17 cellular contexts compared by ENCODE assay signal in genomic region chr9:138008081-138008841, GRCh38.
DNase-seq lines count a peak whose midpoint lies in the region; ATAC-seq and TF ChIP-seq lines count a peak whose summit lies in the region.
"Had no signal": no experiment of that assay in that cellular context is flagged by ENCODE, and none has a peak within 500 bp of the region (broad histone marks: within the 10 kb centered on the region; RNA-seq: fewer than 3 reads in every experiment).

No MANE protein-coding gene starts in this region.

- peak overlapping the region; percentile 16 for H4K91ac ChIP-seq in mesenchymal stem cell (ENCODE audit: low read length)

- no peaks in the 10 kb centered on the region for H3K79me1 ChIP-seq in mesenchymal stem cell (replicated peaks; ENCODE audit: low read length, poor library complexity, severe bottlenecking)

- H3K23ac ChIP-seq in mesenchymal stem cell (ENCODE audit: low read length in 2 of 2), result no peak overlapping the region

- H3K36me3 ChIP-seq in mesenchymal stem cell (ENCODE audit: control insufficient read depth in 1 of 2, insufficient read depth in 2 of 2, low read depth in 1 of 2, low read length in 2 of 2), result no peaks in the 10 kb centered on the region
- H3K36me3 ChIP-seq: adrenal gland, neutrophil had no signal

- H3K18ac ChIP-seq in mesenchymal stem cell (ENCODE audit: low read depth in 1 of 2, low read length in 2 of 2), result no peak overlapping the region

- H3K27ac ChIP-seq in mesenchymal stem cell (ENCODE audit: low read length, poor library complexity, severe bottlenecking) (no peak overlapping the region), RWPE1 (no peak overlapping the region)
- H3K27ac ChIP-seq: adrenal gland, neutrophil had no signal

- no peak overlapping the region for H3K27ac Mint-ChIP-seq in activated B cell treated with CpG ODN at 0.5 μM for 24 hours

- no peaks in the 10 kb centered on the region for H3K9me3 ChIP-seq in mesenchymal stem cell (ENCODE audit: control insufficient read depth, low read length)
- H3K9me3 ChIP-seq: adrenal gland, neutrophil had no signal

- POLR2A ChIA-PET in activated B cell treated with CpG ODN at 0.5 μM for 24 hours (lab: Charles Lee), result no interaction called here
- POLR2A ChIA-PET in RWPE1 (lab: Yijun Ruan, JAX; ENCODE audit: low non-redundant PET), result no interaction called here

- H2AFZ ChIP-seq in mesenchymal stem cell (ENCODE audit: low read depth, low read length), result no peak overlapping the region

- no peak overlapping the region for H4K8ac ChIP-seq in mesenchymal stem cell (ENCODE audit: low read length)

- no peak overlapping the region for H2BK5ac ChIP-seq in mesenchymal stem cell (ENCODE audit: low read depth, low read length, poor library complexity, severe bottlenecking)

- no peak overlapping the region for H3K14ac ChIP-seq in mesenchymal stem cell (ENCODE audit: low read length in 2 of 2)

- ATAC-seq in activated B cell treated with CpG ODN at 0.5 μM for 24 hours (ENCODE audit: low read depth), result no peak
- no peak for ATAC-seq in HG03442 (IDR thresholded peaks at IDR 0.05; ENCODE audit: unreplicated experiment)
- ATAC-seq in GM18520 (IDR thresholded peaks at IDR 0.05; ENCODE audit: unreplicated experiment), result no peak

- 79% methylated on average over 14 of the region's 14 CpGs for WGBS in mesenchymal stem cell

- H2BK12ac ChIP-seq in mesenchymal stem cell (ENCODE audit: low read length in 2 of 2), result no peak overlapping the region

- no peak overlapping the region for H3K4me2 ChIP-seq in mesenchymal stem cell (ENCODE audit: low read length, poor library complexity, severe bottlenecking)

- intact Hi-C loops in activated B cell treated with CpG ODN at 0.5 μM for 24 hours (cut with micrococcal nuclease), result no loop called here

- DNase-seq in A172 (ENCODE audit: low spot score), result peak; percentile 55
- DNase-seq in EL, result peak; percentile 31
- peak; percentile 12 for DNase-seq in activated B cell treated with CpG ODN at 0.5 μM for 24 hours
- no peak for DNase-seq in mesenchymal stem cell
- DNase-seq in RWPE1 (ENCODE audit: low spot score), result no peak
- no peak for DNase-seq in NCI-H2196 treated with DMSO at 0.1 percent for 48 hours (lab: John Stamatoyannopoulos, UW; ENCODE audit: unreplicated experiment)
- DNase-seq: effector memory CD4-positive, alpha-beta T cell; GDM1; NCI-H1048; NCI-H2107; NCI-H526; retina; SW 1271 had no signal

- CTCF ChIA-PET in activated B cell treated with CpG ODN at 0.5 μM for 24 hours (lab: Charles Lee), result no interaction called here
- CTCF ChIA-PET in RWPE1 (lab: Yijun Ruan, JAX), result interaction anchor here (1.9 kb wide), 1 partner anchor 15 kb away, joined by 5 read pairs; no protein-coding TSS in a partner anchor

- H3K9me3 Mint-ChIP-seq in activated B cell treated with CpG ODN at 0.5 μM for 24 hours, result no peaks in the 10 kb centered on the region

- TF ChIP-seq CTCF in activated B cell treated with CpG ODN at 0.5 μM for 24 hours (IDR thresholded peaks at IDR 0.05) (no peak), RWPE1 (conservative IDR thresholded peaks at IDR 0.05; ENCODE audit: low read depth) (no peak)

- no peak overlapping the region for H2BK15ac ChIP-seq in mesenchymal stem cell (ENCODE audit: low read depth, poor library complexity, severe bottlenecking)

- H3K4ac ChIP-seq in mesenchymal stem cell (ENCODE audit: low read depth in 1 of 2, low read length in 2 of 2), result no peak overlapping the region

- H3K9ac ChIP-seq in mesenchymal stem cell (ENCODE audit: low read length), result no peak overlapping the region

- no peaks in the 10 kb centered on the region for H3K36me3 Mint-ChIP-seq in activated B cell treated with CpG ODN at 0.5 μM for 24 hours (ENCODE audit: low read depth)

- H3K4me3 ChIP-seq in mesenchymal stem cell (ENCODE audit: insufficient read depth in 1 of 2, low read depth in 1 of 2, low read length in 2 of 2), result no peak overlapping the region
- H3K4me3 ChIP-seq: adrenal gland had no signal

- no peak overlapping the region for H3K4me3 Mint-ChIP-seq in activated B cell treated with CpG ODN at 0.5 μM for 24 hours

- H3K4me1 ChIP-seq in mesenchymal stem cell (ENCODE audit: control insufficient read depth, insufficient read depth, low read depth, low read length), result no peaks in the 10 kb centered on the region
- H3K4me1 ChIP-seq: adrenal gland had no signal

- peaks cover 0 to 16% of the 10 kb centered on the region in 2 experiments for H3K27me3 ChIP-seq in mesenchymal stem cell (ENCODE audit: control insufficient read depth in 1 of 2, insufficient read depth in 1 of 2, low read length in 2 of 2)
- H3K27me3 ChIP-seq: adrenal gland, neutrophil had no signal

- H3K27me3 Mint-ChIP-seq in activated B cell treated with CpG ODN at 0.5 μM for 24 hours, result peaks cover 2% of the 10 kb centered on the region

- H3K4me1 Mint-ChIP-seq in activated B cell treated with CpG ODN at 0.5 μM for 24 hours, result no peaks in the 10 kb centered on the region

- H2BK120ac ChIP-seq in mesenchymal stem cell (ENCODE audit: low read depth, low read length), result no peak overlapping the region

- H2AK5ac ChIP-seq in mesenchymal stem cell (ENCODE audit: low read length, severe bottlenecking), result no peak overlapping the region

Comparison
In these comparisons a context has a peak if more than half of its experiments do, and no peak if none do; other contexts are left out.
1. DNase-seq: peak in A172 (single experiment), EL (single experiment) and activated B cell treated with CpG ODN at 0.5 μM for 24 hours (single experiment); none in mesenchymal stem cell (single experiment), RWPE1 (single experiment) and NCI-H2196 treated with DMSO at 0.1 percent for 48 hours (single experiment).